Comparison of ENCODE assay signal across 26 cellular contexts in the genomic region with DNA sequence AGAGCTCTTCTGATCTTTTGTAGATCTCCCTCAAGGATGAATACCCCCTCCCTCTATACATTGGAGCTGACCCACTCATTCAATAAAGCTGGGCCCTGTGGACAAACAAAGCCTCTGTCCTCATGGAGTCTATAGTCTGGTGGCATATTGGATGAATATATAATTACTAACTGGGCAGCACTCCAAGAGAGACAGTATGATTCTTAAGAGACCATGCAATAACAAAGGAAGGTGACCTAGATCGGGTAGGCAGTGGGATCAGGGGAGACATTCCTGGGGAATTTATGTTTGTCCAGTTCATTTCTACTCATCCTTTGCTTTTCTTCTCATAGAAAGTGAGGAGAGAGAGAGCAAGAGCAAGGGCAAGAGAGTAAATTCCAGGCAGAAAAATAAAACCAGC. TPM values are rescaled to one million over a fixed set of nuclear protein-coding genes. Genes with fewer than 3 reads are reported as not detected.
DNase-seq lines count a peak whose midpoint lies in the region; ATAC-seq and TF ChIP-seq lines count a peak whose summit lies in the region.
"Had no signal": no experiment of that assay in that cellular context is flagged by ENCODE, and none has a peak within 500 bp of the region (broad histone marks: within the 10 kb centered on the region; RNA-seq: fewer than 3 reads in every experiment).

No MANE protein-coding gene starts in this region.

- no peaks in the 10 kb centered on the region for H3K27me3 ChIP-seq in RWPE2 (ENCODE audit: insufficient read depth, poor library complexity, severe bottlenecking)
- H3K27me3 ChIP-seq: colonic mucosa, SJCRH30, suprapubic skin had no signal

- peaks cover 67% of the 10 kb centered on the region for H3K4me1 Mint-ChIP-seq in activated T-cell treated with anti-CD3 and anti-CD28 coated beads, Interleukin-2, amount 50 U/mL, for 24 hours (ENCODE audit: low read depth)
- peaks cover 32% of the 10 kb centered on the region for H3K4me1 Mint-ChIP-seq in stimulated activated effector memory CD8-positive, alpha-beta T cell treated with anti-CD3 and anti-CD28 coated beads, Interleukin-12 subunit alpha, Interleukin-12 subunit beta, amount 100 ng/mL, for 72 hours
- H3K4me1 Mint-ChIP-seq: endodermal cell had no signal

- H3K27ac ChIP-seq in RWPE2 (ENCODE audit: poor library complexity, severe bottlenecking) = peak overlapping the region; percentile 89
- H3K27ac ChIP-seq: C4-2B, colonic mucosa, heart right ventricle, SJCRH30, suprapubic skin had no signal

- H3K4me3 ChIP-seq in RWPE2 (ENCODE audit: severe bottlenecking) = no peak overlapping the region
- no peak overlapping the region for H3K4me3 ChIP-seq in fibroblast of mammary gland (ENCODE audit: control insufficient read depth, low read depth, low read length)
- H3K4me3 ChIP-seq: colonic mucosa, heart right ventricle, SJCRH30, suprapubic skin had no signal

- H3K27ac Mint-ChIP-seq in activated T-cell treated with anti-CD3 and anti-CD28 coated beads, Interleukin-2, amount 50 U/mL, for 24 hours = peak overlapping the region; percentile 32
- H3K27ac Mint-ChIP-seq in stimulated activated effector memory CD8-positive, alpha-beta T cell treated with anti-CD3 and anti-CD28 coated beads, Interleukin-12 subunit alpha, Interleukin-12 subunit beta, amount 100 ng/mL, for 72 hours = no peak overlapping the region
- H3K27ac Mint-ChIP-seq: activated naive CD4-positive, alpha-beta T cell treated with anti-CD3 and anti-CD28 coated beads, Interleukin-2, amount 10 ng/mL, durations not matched to agents 7 days and 5 days; endodermal cell; T-helper 1 cell treated with Interleukin-12 subunit alpha and Interleukin-12 subunit beta and Interleukin-4 antibody, amounts not matched to agents 30 μg/mL and 1 μg/mL, for 36 hours had no signal

- no peaks in the 10 kb centered on the region for H3K36me3 ChIP-seq in RWPE2 (ENCODE audit: low read depth)
- H3K36me3 ChIP-seq: colonic mucosa, heart right ventricle, SJCRH30, suprapubic skin had no signal

- H3K9me3 Mint-ChIP-seq in activated T-cell treated with anti-CD3 and anti-CD28 coated beads, Interleukin-2, amount 50 U/mL, for 24 hours = peaks cover 2% of the 10 kb centered on the region
- no peaks in the 10 kb centered on the region for H3K9me3 Mint-ChIP-seq in stimulated activated effector memory CD8-positive, alpha-beta T cell treated with anti-CD3 and anti-CD28 coated beads, Interleukin-12 subunit alpha, Interleukin-12 subunit beta, amount 100 ng/mL, for 72 hours
- H3K9me3 Mint-ChIP-seq: activated naive CD4-positive, alpha-beta T cell treated with anti-CD3 and anti-CD28 coated beads, Interleukin-2, amount 10 ng/mL, durations not matched to agents 7 days and 5 days had no signal

- ATAC-seq in RWPE2 (ENCODE audit: low read depth) (no peak), sciatic nerve (no peak)
- no peak for ATAC-seq in stimulated activated effector memory CD8-positive, alpha-beta T cell treated with anti-CD3 and anti-CD28 coated beads, Interleukin-12 subunit alpha, Interleukin-12 subunit beta, amount 100 ng/mL, for 72 hours
- ATAC-seq: heart right ventricle, HepG2, left ventricle myocardium superior had no signal

- intact Hi-C loops in sciatic nerve (cut with DNase I) = no loop called here

- TF ChIP-seq CTCF in RWPE2 (IDR thresholded peaks at IDR 0.05; ENCODE audit: poor library complexity, severe bottlenecking) (no peak), fibroblast of mammary gland (conservative IDR thresholded peaks at IDR 0.05; ENCODE audit: control insufficient read depth, insufficient read depth, low read depth, low read length) (no peak)

- peaks cover 4% of the 10 kb centered on the region for H3K9me3 ChIP-seq in RWPE2 (ENCODE audit: severe bottlenecking)
- H3K9me3 ChIP-seq: colonic mucosa, heart right ventricle, suprapubic skin had no signal

- peaks cover 33% of the 10 kb centered on the region for H3K4me1 ChIP-seq in RWPE2 (ENCODE audit: insufficient read depth, poor library complexity, severe bottlenecking)
- H3K4me1 ChIP-seq: colonic mucosa, suprapubic skin had no signal

- H3K36me3 Mint-ChIP-seq in activated T-cell treated with anti-CD3 and anti-CD28 coated beads, Interleukin-2, amount 50 U/mL, for 24 hours (ENCODE audit: low read depth) = no peaks in the 10 kb centered on the region
- H3K36me3 Mint-ChIP-seq in stimulated activated effector memory CD8-positive, alpha-beta T cell treated with anti-CD3 and anti-CD28 coated beads, Interleukin-12 subunit alpha, Interleukin-12 subunit beta, amount 100 ng/mL, for 72 hours = peaks cover 5% of the 10 kb centered on the region
- H3K36me3 Mint-ChIP-seq: activated naive CD4-positive, alpha-beta T cell treated with anti-CD3 and anti-CD28 coated beads, Interleukin-2, amount 10 ng/mL, durations not matched to agents 7 days and 5 days had no signal

- peaks cover 24% of the 10 kb centered on the region for H3K27me3 Mint-ChIP-seq in activated T-cell treated with anti-CD3 and anti-CD28 coated beads, Interleukin-2, amount 50 U/mL, for 24 hours

- H3K4me3 Mint-ChIP-seq in activated T-cell treated with anti-CD3 and anti-CD28 coated beads, Interleukin-2, amount 50 U/mL, for 24 hours = no peak overlapping the region
- H3K4me3 Mint-ChIP-seq in stimulated activated effector memory CD8-positive, alpha-beta T cell treated with anti-CD3 and anti-CD28 coated beads, Interleukin-12 subunit alpha, Interleukin-12 subunit beta, amount 100 ng/mL, for 72 hours = peak overlapping the region; percentile 51
- H3K4me3 Mint-ChIP-seq: activated naive CD4-positive, alpha-beta T cell treated with anti-CD3 and anti-CD28 coated beads, Interleukin-2, amount 10 ng/mL, durations not matched to agents 7 days and 5 days; endodermal cell; T-helper 1 cell treated with Interleukin-12 subunit alpha and Interleukin-12 subunit beta and Interleukin-4 antibody, amounts not matched to agents 30 μg/mL and 1 μg/mL, for 36 hours had no signal

- DNase-seq in activated T-cell treated with anti-CD3 and anti-CD28 coated beads, Interleukin-2, amount 50 U/mL, for 24 hours = no peak
- DNase-seq in activated T-cell treated with anti-CD3 and anti-CD28 coated beads, Interleukin-2, amount 50 U/mL, for 1 hour = no peak
- DNase-seq in RWPE2 (ENCODE audit: low spot score) (no peak), fibroblast of mammary gland (ENCODE audit: low read depth) (peak; percentile 40), UCSD-AML1 (lab: John Stamatoyannopoulos, UW; ENCODE audit: unreplicated experiment) (no peak), AG08395 (ENCODE audit: low spot score) (no peak), sciatic nerve (ENCODE audit: low spot score) (no peak)
- DNase-seq in stimulated activated effector memory CD8-positive, alpha-beta T cell treated with anti-CD3 and anti-CD28 coated beads, Interleukin-12 subunit alpha, Interleukin-12 subunit beta, amount 100 ng/mL, for 72 hours (ENCODE audit: low spot score in 2 of 2) = no peak
- DNase-seq: ACHN; activated CD4-positive, alpha-beta T cell treated with anti-CD3 and anti-CD28 coated beads, Interleukin-2, amount 50 U/mL, for 48 hours; activated naive CD4-positive, alpha-beta T cell treated with anti-CD3 and anti-CD28 coated beads, Interleukin-2, amount 10 ng/mL, durations not matched to agents 7 days and 5 days; colonic mucosa; endodermal cell; GDM1; heart right ventricle; left ventricle myocardium superior; NCI-H146; NCI-H2171 treated with DMSO at 0.1 percent for 48 hours; NCI-H526; SJCRH30 had no signal

RNA-seq across cellular contexts. Expression of a gene that starts 23.5 kb away (rescaled TPM):
- total RNA-seq in sciatic nerve = not detected
- total RNA-seq: endodermal cell, fibroblast of lung, heart right ventricle, HepG2, left ventricle myocardium superior, mononuclear cell, SJCRH30 had no signal
